ENCODE assay signal across 8 cellular contexts in genomic region chr11:107591098-107591445, GRCh38. TPM values are rescaled to one million over a fixed set of nuclear protein-coding genes. Genes with fewer than 3 reads are reported as not detected.
DNase-seq lines count a peak whose midpoint lies in the region; ATAC-seq and TF ChIP-seq lines count a peak whose summit lies in the region.

Gene ELMOD1, plus strand, starts transcription at chr11:107591147. Its CDS starts 27,043 bp downstream, at chr11:107618190.

- intact Hi-C loops in activated CD8-positive, alpha-beta T cell treated with anti-CD3 and anti-CD28 coated beads for 36 hours (cut with micrococcal nuclease): no loop called here

- H3K9ac ChIP-seq in mucosa of stomach (ENCODE audit: low read length): peak within 1 kb of the TSS; percentile 5

- peak; percentile 15 for DNase-seq in Caki2 (ENCODE audit: low read depth)
- DNase-seq in GM20000 (ENCODE audit: low spot score): peak; percentile 73
- peak; percentile 41 for DNase-seq in HuH-7.5 (ENCODE audit: low spot score)
- DNase-seq in activated CD8-positive, alpha-beta T cell treated with anti-CD3 and anti-CD28 coated beads for 36 hours: peak; percentile 39
- no peak for DNase-seq in tibial nerve (ENCODE audit: low spot score in 2 of 2)
- no peak for DNase-seq in RKO (ENCODE audit: low spot score)

- no peak within 1 kb of the TSS for H3K27ac ChIP-seq in tibial nerve

- peaks cover 49% of the 10 kb centered on the region for H3K27me3 ChIP-seq in mucosa of stomach (ENCODE audit: control insufficient read depth, insufficient read depth, low read length)
- H3K27me3 ChIP-seq in tibial nerve: peaks cover 0 to 52% of the 10 kb centered on the region in 2 donors

- CTCF ChIA-PET in activated CD8-positive, alpha-beta T cell treated with anti-CD3 and anti-CD28 coated beads for 36 hours (lab: Charles Lee): interaction anchor here (0.9 to 1.8 kb wide), 3 partner anchors 20 to 28 kb away, joined by 3 to 4 read pairs (median 4); no protein-coding TSS in a partner anchor

- TF ChIP-seq CTCF in GM20000 (IDR thresholded peaks at IDR 0.05; ENCODE audit: extremely low read depth, missing control alignments) (no peak), tibial nerve (IDR thresholded peaks at IDR 0.05) (peak in 1 of 5 experiments; percentile 19)
- TF ChIP-seq CTCF in activated CD8-positive, alpha-beta T cell treated with anti-CD3 and anti-CD28 coated beads for 36 hours (IDR thresholded peaks at IDR 0.05): no peak

- H3K4me1 Mint-ChIP-seq in activated CD8-positive, alpha-beta T cell treated with anti-CD3 and anti-CD28 coated beads for 36 hours (ENCODE audit: low read depth): peaks cover 22% of the 10 kb centered on the region

- in situ Hi-C loops in Caki2 (cut with HindIII; ENCODE audit: low pct_unique_long_range_greater_than_20kb, low sequenced_read_pairs): no loop called here

- H3K9me3 ChIP-seq in mucosa of stomach (ENCODE audit: control insufficient read depth, low read length) (no peaks in the 10 kb centered on the region), tibial nerve (no peaks in the 10 kb centered on the region)

- no peaks in the 10 kb centered on the region for H3K36me3 Mint-ChIP-seq in activated CD8-positive, alpha-beta T cell treated with anti-CD3 and anti-CD28 coated beads for 36 hours (ENCODE audit: low read depth)

- no peak for TF ChIP-seq POLR2A in tibial nerve (IDR thresholded peaks at IDR 0.05)

- H3K4me3 ChIP-seq in mucosa of stomach (ENCODE audit: low read length) (peak within 1 kb of the TSS; percentile 33), tibial nerve (peak within 1 kb of the TSS; percentile 39 to 67 (median 54))

- H3K27ac Mint-ChIP-seq in activated CD8-positive, alpha-beta T cell treated with anti-CD3 and anti-CD28 coated beads for 36 hours: no peak within 1 kb of the TSS

- H3K4me3 Mint-ChIP-seq in activated CD8-positive, alpha-beta T cell treated with anti-CD3 and anti-CD28 coated beads for 36 hours: peak within 1 kb of the TSS; percentile 80

- 1% methylated on average over 17 to 45 of the region's 48 CpGs for WGBS in tibial nerve, 2 donors

- POLR2A ChIA-PET in activated CD8-positive, alpha-beta T cell treated with anti-CD3 and anti-CD28 coated beads for 36 hours (lab: Charles Lee): no interaction called here

- no peak for TF ChIP-seq EP300 in tibial nerve (IDR thresholded peaks at IDR 0.05)

- H3K4me1 ChIP-seq in mucosa of stomach (ENCODE audit: control insufficient read depth, insufficient read depth, low read length): peaks cover 4% of the 10 kb centered on the region
- peaks cover 0 to 27% (median 9%) of the 10 kb centered on the region in 4 donors for H3K4me1 ChIP-seq in tibial nerve

- H3K27me3 Mint-ChIP-seq in activated CD8-positive, alpha-beta T cell treated with anti-CD3 and anti-CD28 coated beads for 36 hours: peaks cover 79% of the 10 kb centered on the region

- no peaks in the 10 kb centered on the region for H3K36me3 ChIP-seq in mucosa of stomach (ENCODE audit: control insufficient read depth, insufficient read depth, low read length)
- no peaks in the 10 kb centered on the region for H3K36me3 ChIP-seq in tibial nerve

- H3K9me3 Mint-ChIP-seq in activated CD8-positive, alpha-beta T cell treated with anti-CD3 and anti-CD28 coated beads for 36 hours: no peaks in the 10 kb centered on the region

- ATAC-seq in activated CD8-positive, alpha-beta T cell treated with anti-CD3 and anti-CD28 coated beads for 36 hours: peak; percentile 47
- ATAC-seq in esophagus mucosa: peak; percentile 68

RNA-seq across cellular contexts. Expression of gene ELMOD1, which starts in this region (rescaled TPM):
- total RNA-seq in Caki2 (2014; rRNA removed; shearing (Covaris generic); ENCODE audit: low replicate concordance): 0.17 TPM in 1 of 2 replicates, not detected in the other
- not detected for total RNA-seq in activated CD8-positive, alpha-beta T cell treated with anti-CD3 and anti-CD28 coated beads for 36 hours
- not detected for total RNA-seq in esophagus mucosa
- 1 to 10 TPM in 2 of 4 donors, under 1 TPM in 2; 0.30 to 1.2 (median 0.85) TPM for total RNA-seq in tibial nerve

Comparison
In these comparisons a context has a peak if more than half of its experiments do, and no peak if none do; other contexts are left out.
1. Peak in DNase-seq in Caki2; RNA of the gene not detected or under 1 TPM.
2. Peak in DNase-seq and ATAC-seq in activated CD8-positive, alpha-beta T cell treated with anti-CD3 and anti-CD28 coated beads for 36 hours; RNA of the gene not detected or under 1 TPM.
3. Peak in ATAC-seq in esophagus mucosa; RNA of the gene not detected or under 1 TPM.
4. DNase-seq: peak in GM20000 (single experiment) and HuH-7.5 (single experiment); none in tibial nerve (0 of 2) and RKO (single experiment).